8 cellular contexts compared by ENCODE assay signal in genomic region chr10:6200588-6201510, GRCh38. TPM values are rescaled to one million over a fixed set of nuclear protein-coding genes. Genes with fewer than 3 reads are reported as not detected.
DNase-seq lines count a peak whose midpoint lies in the region; TF ChIP-seq lines count a peak whose summit lies in the region.

No MANE protein-coding gene starts in this region.

- no peak for TF ChIP-seq CTCF in Calu3 (IDR thresholded peaks at IDR 0.05; ENCODE audit: unreplicated experiment)
- no peak for TF ChIP-seq CTCF in fibroblast of the aortic adventitia (IDR thresholded peaks at IDR 0.05; ENCODE audit: insufficient read depth, low read length)
- TF ChIP-seq CTCF in neutrophil (IDR thresholded peaks at IDR 0.05), result no peak

- CTCF ChIA-PET in Calu3 (lab: Charles Lee), result interaction anchor here (0.6 to 2.6 kb wide), 4 partner anchors 10 to 205 kb away, joined by 3 to 91 read pairs (median 14); no protein-coding TSS in a partner anchor

- H3K36me3 ChIP-seq in neutrophil, result no peaks in the 10 kb centered on the region

- H3K36me3 Mint-ChIP-seq in Calu3 (ENCODE audit: insufficient read depth, unreplicated experiment), result peaks cover 53% of the 10 kb centered on the region

- H3K4me3 Mint-ChIP-seq in Calu3 (ENCODE audit: low read depth, unreplicated experiment), result peak overlapping the region; percentile 84

- peak overlapping the region; percentile 95 for H3K27ac ChIP-seq in neutrophil

- DNase-seq in Calu3 (no peak), fibroblast of the aortic adventitia (ENCODE audit: low read depth) (no peak), COLO829 (ENCODE audit: low spot score) (no peak), NCI-H2029 treated with DMSO at 0.1 percent for 48 hours (lab: John Stamatoyannopoulos, UW) (no peak), inferior parietal cortex (ENCODE audit: extremely low spot score) (no peak)
- peak; percentile 53 for DNase-seq in Jurkat, Clone E6-1 (ENCODE audit: low read depth, low spot score)
- DNase-seq in activated CD8-positive, alpha-beta memory T cell treated with anti-CD3 and anti-CD28 coated beads, Interleukin-2, amount 50 U/mL, for 48 hours, result peak; percentile 84

- no peaks in the 10 kb centered on the region for H3K4me1 Mint-ChIP-seq in Calu3 (ENCODE audit: low read depth, unreplicated experiment)

- no peaks in the 10 kb centered on the region for H3K9me3 Mint-ChIP-seq in Calu3 (ENCODE audit: low read depth, unreplicated experiment)

- H3K27me3 ChIP-seq in neutrophil, result no peaks in the 10 kb centered on the region

- H3K27ac Mint-ChIP-seq in Calu3 (ENCODE audit: unreplicated experiment), result peak overlapping the region; percentile 17

- H3K9me3 ChIP-seq in neutrophil, result no peaks in the 10 kb centered on the region

- peak overlapping the region; percentile 72 for H3K4me3 ChIP-seq in Jurkat, Clone E6-1 (ENCODE audit: low read length)
- H3K4me3 ChIP-seq in fibroblast of the aortic adventitia (ENCODE audit: low read depth, low read length), result peak overlapping the region; percentile 62
- H3K4me3 ChIP-seq in neutrophil (ENCODE audit: low read depth in 1 of 2, low read length in 1 of 2), result peak overlapping the region; percentile 95 to 100

- intact Hi-C loops in Calu3 (cut with micrococcal nuclease; ENCODE audit: unreplicated experiment), result loop anchor here (5.0 kb wide), 3 partner anchors 76 to 96 kb away; no protein-coding TSS in a partner anchor

- H3K4me1 ChIP-seq in neutrophil (ENCODE audit: control insufficient read depth in 1 of 2, insufficient read depth in 1 of 2, low read depth in 1 of 2, low read length in 1 of 2), result peaks cover 77 to 88% of the 10 kb centered on the region in 2 experiments

- no peaks in the 10 kb centered on the region for H3K27me3 Mint-ChIP-seq in Calu3 (ENCODE audit: unreplicated experiment)

- BruUV-seq in Calu3 (replicated peaks; lab: Mats Ljungman, UMichigan), result no TSS peak

RNA-seq across cellular contexts. Expression of gene PFKFB3, which starts 1.9 kb away (rescaled TPM):
- total RNA-seq in Calu3 (2022), result 273 and 293 TPM in 2 replicates
- 19.6 TPM for polyA plus RNA-seq in Jurkat, Clone E6-1 (2012; ENCODE audit: insufficient read depth, insufficient read length)
- 9.4 and 23.0 TPM in 2 replicates for total RNA-seq in fibroblast of the aortic adventitia (ENCODE audit: low replicate concordance)

Comparison
In these comparisons a context has a peak if more than half of its experiments do, and no peak if none do; other contexts are left out.
1. DNase-seq: peak in Jurkat, Clone E6-1 (single experiment) and activated CD8-positive, alpha-beta memory T cell treated with anti-CD3 and anti-CD28 coated beads, Interleukin-2, amount 50 U/mL, for 48 hours (single experiment); none in Calu3 (single experiment), fibroblast of the aortic adventitia (single experiment), COLO829 (single experiment), NCI-H2029 treated with DMSO at 0.1 percent for 48 hours (single experiment) and inferior parietal cortex (single experiment).
2. RNA of gene PFKFB3, which starts 1.9 kb away (total RNA-seq): 273 to 293 TPM in Calu3; 9.4 to 23.0 TPM in fibroblast of the aortic adventitia; every median in the first group is over 10 times any median in the second.
3. Peak in every context shown above with its lines, with median percentiles within 50 percentile points of each other: H3K4me3 ChIP-seq.